Comparison of ENCODE assay signal across 8 cellular contexts in the genomic region with DNA sequence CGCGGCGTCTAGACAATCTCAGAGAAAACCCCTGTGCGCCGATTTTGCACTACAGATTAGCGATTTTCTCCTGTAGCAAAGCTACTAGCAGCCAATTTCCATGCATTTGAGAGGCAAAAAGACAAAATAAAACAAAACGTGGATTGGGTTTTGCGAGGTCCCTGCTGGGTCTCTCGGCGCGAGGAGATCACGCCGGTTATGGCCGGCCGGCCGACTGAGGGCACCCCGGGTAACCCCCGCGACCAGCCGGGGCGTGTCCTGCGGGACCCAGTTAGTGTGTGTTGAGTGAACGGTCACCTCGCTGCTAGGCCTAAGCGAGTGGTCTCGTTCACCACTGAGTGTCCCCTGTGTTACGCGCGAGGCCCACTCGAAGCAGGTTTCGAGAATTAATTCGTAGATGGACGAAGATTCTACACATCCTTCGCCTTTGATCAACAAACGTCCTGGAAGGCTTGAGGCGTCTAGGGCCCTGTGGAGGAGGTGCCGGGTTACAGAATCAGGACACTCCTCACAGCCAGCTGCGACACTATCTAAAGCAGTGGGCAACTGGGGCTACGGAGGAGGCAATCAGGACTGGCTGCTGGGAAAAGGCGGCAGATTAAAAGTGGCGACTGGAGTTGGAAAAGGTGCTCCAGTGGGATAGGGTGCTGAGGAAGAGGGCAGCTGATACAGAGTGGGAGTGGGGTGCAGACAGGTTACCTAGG. TPM values are rescaled to one million over a fixed set of nuclear protein-coding genes. Genes with fewer than 3 reads are reported as not detected.
DNase-seq lines count a peak whose midpoint lies in the region; ATAC-seq lines count a peak whose summit lies in the region.

No MANE protein-coding gene starts in this region.

- H3K4me1 Mint-ChIP-seq in stimulated activated effector memory CD8-positive, alpha-beta T cell treated with anti-CD3 and anti-CD28 coated beads, Interleukin-12 subunit alpha, Interleukin-12 subunit beta, amount 100 ng/mL, for 72 hours: peaks cover 38% of the 10 kb centered on the region

- peak overlapping the region; percentile 95 for H3K27ac Mint-ChIP-seq in stimulated activated effector memory CD8-positive, alpha-beta T cell treated with anti-CD3 and anti-CD28 coated beads, Interleukin-12 subunit alpha, Interleukin-12 subunit beta, amount 100 ng/mL, for 72 hours

- peak overlapping the region; percentile 84; the same call in 1 of the 2 replicates for H3K9ac ChIP-seq in iPS-20b (ENCODE audit: low read depth, low read length)

- H3K4me1 ChIP-seq in iPS-20b (ENCODE audit: insufficient read depth, low read length): peaks cover 23% of the 10 kb centered on the region

- H3K4me3 Mint-ChIP-seq in stimulated activated effector memory CD8-positive, alpha-beta T cell treated with anti-CD3 and anti-CD28 coated beads, Interleukin-12 subunit alpha, Interleukin-12 subunit beta, amount 100 ng/mL, for 72 hours: peak overlapping the region; percentile 85

- H3K4me3 ChIP-seq in iPS-20b (ENCODE audit: low read length): peak overlapping the region; percentile 83

- ATAC-seq in HG03095 (IDR thresholded peaks at IDR 0.05; ENCODE audit: unreplicated experiment): peak; percentile 13
- ATAC-seq in stimulated activated effector memory CD8-positive, alpha-beta T cell treated with anti-CD3 and anti-CD28 coated beads, Interleukin-12 subunit alpha, Interleukin-12 subunit beta, amount 100 ng/mL, for 72 hours: no peak

- H3K9me3 ChIP-seq in iPS-20b (ENCODE audit: insufficient read depth, low read depth, low read length): no peaks in the 10 kb centered on the region

- H3K27me3 ChIP-seq in iPS-20b (ENCODE audit: insufficient read depth, low read length): peaks cover 7% of the 10 kb centered on the region; the same call in 1 of the 2 replicates

- DNase-seq in COLO668 (lab: John Stamatoyannopoulos, UW; ENCODE audit: unreplicated experiment) (peak; percentile 42), UCSD-AML1 (lab: John Stamatoyannopoulos, UW; ENCODE audit: unreplicated experiment) (no peak), dermis blood vessel endothelial cell (no peak)
- peak in 1 of 2 donors; percentile 12 for DNase-seq in stimulated activated effector memory CD8-positive, alpha-beta T cell treated with anti-CD3 and anti-CD28 coated beads, Interleukin-12 subunit alpha, Interleukin-12 subunit beta, amount 100 ng/mL, for 72 hours (ENCODE audit: low spot score in 2 of 2)
- DNase-seq in activated CD4-positive, CD25-positive, alpha-beta regulatory T cell (lab: John Stamatoyannopoulos, UW): no peak

- H3K36me3 ChIP-seq in iPS-20b (ENCODE audit: insufficient read depth, low read depth, low read length): peaks cover 19% of the 10 kb centered on the region

- no peaks in the 10 kb centered on the region for H3K9me3 Mint-ChIP-seq in stimulated activated effector memory CD8-positive, alpha-beta T cell treated with anti-CD3 and anti-CD28 coated beads, Interleukin-12 subunit alpha, Interleukin-12 subunit beta, amount 100 ng/mL, for 72 hours

- peaks cover 44% of the 10 kb centered on the region for H3K36me3 Mint-ChIP-seq in stimulated activated effector memory CD8-positive, alpha-beta T cell treated with anti-CD3 and anti-CD28 coated beads, Interleukin-12 subunit alpha, Interleukin-12 subunit beta, amount 100 ng/mL, for 72 hours

- peak overlapping the region; percentile 97 for H3K27ac ChIP-seq in angular gyrus (ENCODE audit: low read depth, low read length)
- peak overlapping the region; percentile 67 for H3K27ac ChIP-seq in iPS-20b (ENCODE audit: low read length)

RNA-seq across cellular contexts. Expression of a gene that starts 0.8 kb away (rescaled TPM):
- 261 and 425 TPM in 2 replicates for total RNA-seq in dermis blood vessel endothelial cell

RNA-seq across cellular contexts. Expression of a gene that starts 37.1 kb away (rescaled TPM):
- total RNA-seq in dermis blood vessel endothelial cell: 26.4 and 30.7 TPM in 2 replicates
